1 cellular context compared by ENCODE assay signal in genomic region chr17:50355701-50356341, GRCh38.
TF ChIP-seq lines count a peak whose summit lies in the region.

No MANE protein-coding gene starts in this region.

TF ChIP-seq in GM12878, 131 proteins besides CTCF, POLR2A, EP300 and RAD21:
- no peak for TF ChIP-seq MAX (IDR thresholded peaks at IDR 0.05; ENCODE audit: low read depth, low read length)
- no peak for TF ChIP-seq TCF12 (IDR thresholded peaks at IDR 0.05; ENCODE audit: low read depth, low read length)
- no peak for TF ChIP-seq MLLT1 (IDR thresholded peaks at IDR 0.05)
- TF ChIP-seq CEBPZ (IDR thresholded peaks at IDR 0.05; ENCODE audit: low read depth, low read length): no peak
- TF ChIP-seq ZBTB33 (IDR thresholded peaks at IDR 0.05): no peak
- TF ChIP-seq ZNF622 (IDR thresholded peaks at IDR 0.05): no peak
- no peak for TF ChIP-seq PAX8 (IDR thresholded peaks at IDR 0.05)
- no peak for TF ChIP-seq ATF7 (IDR thresholded peaks at IDR 0.05; ENCODE audit: low read depth)
- TF ChIP-seq TBL1XR1 (IDR thresholded peaks at IDR 0.05; ENCODE audit: low read depth, low read length): no peak
- no peak for TF ChIP-seq RCOR1 (conservative IDR thresholded peaks at IDR 0.05; ENCODE audit: low read depth, low read length)
